ENCODE assay signal across 8 cellular contexts in the genomic region with DNA sequence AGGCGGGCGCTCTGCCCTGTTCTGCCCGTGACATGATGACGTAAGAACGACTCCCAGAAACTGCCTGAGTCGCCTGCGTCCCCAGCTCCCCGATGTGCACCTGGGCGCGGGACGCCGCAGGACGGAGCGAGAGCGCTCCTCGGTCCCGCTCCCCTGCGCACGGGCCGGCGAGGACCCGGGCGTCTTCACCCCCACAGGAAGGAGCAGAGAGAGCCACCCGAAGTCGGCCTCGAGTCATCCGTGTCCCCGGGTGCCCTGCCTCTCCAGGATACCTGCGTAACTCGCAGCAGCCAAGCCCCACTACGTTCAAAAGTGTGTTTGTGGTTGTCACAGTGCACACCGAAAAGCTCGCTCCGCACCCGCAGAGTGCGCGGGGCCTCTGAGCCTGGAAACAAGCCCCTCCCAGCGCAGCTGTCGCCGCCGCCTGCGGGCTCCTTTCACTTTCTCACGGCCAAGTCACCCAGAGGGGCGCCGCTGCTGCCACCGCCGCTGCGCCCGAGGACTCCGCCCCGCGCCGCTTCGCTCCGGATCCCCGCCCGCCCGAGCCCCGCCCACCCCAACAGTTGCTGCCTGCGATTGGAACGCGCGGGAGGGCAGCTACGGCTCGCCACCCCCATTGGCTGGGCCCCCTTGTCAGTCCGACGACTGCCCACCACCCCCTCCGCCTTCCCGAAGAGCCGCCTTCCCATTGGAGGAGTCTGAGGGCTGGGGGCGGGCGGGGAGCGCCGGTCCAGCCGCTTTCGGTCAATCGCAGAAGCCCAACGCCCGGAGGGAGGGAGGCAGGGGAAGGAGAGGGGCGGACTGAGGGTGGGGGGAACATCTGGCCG. TPM values are rescaled to one million over a fixed set of nuclear protein-coding genes. Genes with fewer than 3 reads are reported as not detected.
A peak's percentile ranks its signal among the peaks of the same experiment; 100 is the strongest.
DNase-seq lines count a peak whose midpoint lies in the region; ATAC-seq and TF ChIP-seq lines count a peak whose summit lies in the region.

No MANE protein-coding gene starts in this region.

- H3K27me3 ChIP-seq in OCI-LY3 (ENCODE audit: low read depth, low read length) (peaks cover 26% of the 10 kb centered on the region), mononuclear cell (ENCODE audit: insufficient read depth, low read length) (no peaks in the 10 kb centered on the region)

- H4K20me1 ChIP-seq in OCI-LY3 (ENCODE audit: insufficient read depth, low read length), result peaks cover 33% of the 10 kb centered on the region

- peak overlapping the region; percentile 79 for H2AFZ ChIP-seq in OCI-LY3 (ENCODE audit: low read depth, low read length)

- peaks cover 35% of the 10 kb centered on the region for H3K79me2 ChIP-seq in OCI-LY3 (ENCODE audit: low read length)

- TF ChIP-seq CTCF in OCI-LY3 (IDR thresholded peaks at IDR 0.05; ENCODE audit: low read depth, low read length) (no peak), epithelial cell of esophagus (IDR thresholded peaks at IDR 0.05; ENCODE audit: insufficient read depth, low read depth, low read length, missing control alignments) (no peak)

- no peaks in the 10 kb centered on the region for H3K9me3 ChIP-seq in OCI-LY3 (ENCODE audit: insufficient read depth, low read length)
- H3K9me3 ChIP-seq in mononuclear cell (ENCODE audit: low read depth, low read length), result no peaks in the 10 kb centered on the region

- H3K4me3 ChIP-seq in OCI-LY3 (ENCODE audit: low read length) (peak overlapping the region; percentile 87), epithelial cell of esophagus (ENCODE audit: low read length) (peak overlapping the region; percentile 79), mononuclear cell (ENCODE audit: low read length) (peak overlapping the region; percentile 92)

- peak overlapping the region; percentile 90 for H3K27ac ChIP-seq in OCI-LY3 (ENCODE audit: low read length)

- peak overlapping the region; percentile 88 for H3K9ac ChIP-seq in OCI-LY3 (ENCODE audit: low read length)

- peaks cover 52% of the 10 kb centered on the region for H3K4me1 ChIP-seq in OCI-LY3 (ENCODE audit: low read length)
- H3K4me1 ChIP-seq in mononuclear cell (ENCODE audit: insufficient read depth, low read length), result peaks cover 42% of the 10 kb centered on the region

- H3K4me2 ChIP-seq in OCI-LY3 (ENCODE audit: low read length), result peak overlapping the region; percentile 88

- H3K36me3 ChIP-seq in OCI-LY3 (replicated peaks; ENCODE audit: low read depth, low read length), result peaks cover 1% of the 10 kb centered on the region

- peak; percentile 75 for ATAC-seq in GM21528 (IDR thresholded peaks at IDR 0.05; ENCODE audit: low FRiP score, unreplicated experiment)

- DNase-seq in DMS 273 treated with DMSO at 0.1 percent for 48 hours (lab: John Stamatoyannopoulos, UW) (peak; percentile 97), HuH-7.5 (ENCODE audit: low spot score) (peak; percentile 97), activated T-cell treated with anti-CD3 and anti-CD28 coated beads for 24 hours (ENCODE audit: low read depth) (peak; percentile 96), epithelial cell of esophagus (ENCODE audit: low read depth) (peak; percentile 100)
- peak; percentile 92 to 94 for DNase-seq in stimulated activated CD8-positive, alpha-beta memory T cell treated with anti-CD3 and anti-CD28 coated beads, Interleukin-2, amount 100 ng/mL, for 48 hours (ENCODE audit: low read depth in 2 of 2)

RNA-seq across cellular contexts. Expression of a gene that starts 3.1 kb away (rescaled TPM):
- 57.5 TPM for total RNA-seq in mononuclear cell

Comparison
In these comparisons a context has a peak if more than half of its experiments do, and no peak if none do; other contexts are left out.
1. Peak in every context shown above with its lines: DNase-seq, ATAC-seq, H3K4me3 ChIP-seq and H3K27ac ChIP-seq.